ENCODE assay signal across 22 cellular contexts in genomic region chr17:19743101-19744100, GRCh38. TPM values are rescaled to one million over a fixed set of nuclear protein-coding genes. Genes with fewer than 3 reads are reported as not detected.
DNase-seq lines count a peak whose midpoint lies in the region; ATAC-seq and TF ChIP-seq lines count a peak whose summit lies in the region.
"Had no signal": no experiment of that assay in that cellular context is flagged by ENCODE, and none has a peak within 500 bp of the region (broad histone marks: within the 10 kb centered on the region; RNA-seq: fewer than 3 reads in every experiment).

No MANE protein-coding gene starts in this region.

- TF ChIP-seq CTCF in natural killer cell (IDR thresholded peaks at IDR 0.05): no peak
- no peak for TF ChIP-seq CTCF in upper lobe of right lung (IDR thresholded peaks at IDR 0.05)

- H3K4me1 Mint-ChIP-seq in activated naive CD4-positive, alpha-beta T cell treated with anti-CD3 and anti-CD28 coated beads, Interleukin-2, amount 50 U/mL, for 24 hours: peaks cover 7% of the 10 kb centered on the region
- no peaks in the 10 kb centered on the region for H3K4me1 Mint-ChIP-seq in activated naive CD8-positive, alpha-beta T cell (ENCODE audit: low read depth)
- H3K4me1 Mint-ChIP-seq in natural killer cell: peaks cover 0 to 12% of the 10 kb centered on the region in 2 donors

- H2AFZ ChIP-seq in GM23248: no peak overlapping the region

- no peaks in the 10 kb centered on the region for H3K27me3 Mint-ChIP-seq in activated naive CD4-positive, alpha-beta T cell treated with anti-CD3 and anti-CD28 coated beads, Interleukin-2, amount 50 U/mL, for 24 hours
- H3K27me3 Mint-ChIP-seq in activated naive CD8-positive, alpha-beta T cell: no peaks in the 10 kb centered on the region
- no peaks in the 10 kb centered on the region for H3K27me3 Mint-ChIP-seq in natural killer cell (ENCODE audit: low read depth in 2 of 2)

- no peaks in the 10 kb centered on the region for H3K27me3 ChIP-seq in upper lobe of right lung
- H3K27me3 ChIP-seq in GM23248 (replicated peaks; ENCODE audit: insufficient read depth): no peaks in the 10 kb centered on the region

- no peak for DNase-seq in activated naive CD4-positive, alpha-beta T cell treated with anti-CD3 and anti-CD28 coated beads, Interleukin-2, amount 50 U/mL, for 72 hours (ENCODE audit: low spot score in 2 of 2)
- DNase-seq in natural killer cell: no peak
- peak; percentile 60 for DNase-seq in upper lobe of right lung
- no peak for DNase-seq in NCI-H2107 (lab: John Stamatoyannopoulos, UW)
- no peak for DNase-seq in GM23248
- DNase-seq in NCI-H2029 (lab: John Stamatoyannopoulos, UW): no peak
- DNase-seq: ACHN; activated CD4-positive, alpha-beta T cell treated with anti-CD3 and anti-CD28 coated beads, Interleukin-2, amount 50 U/mL, for 48 hours; activated naive CD4-positive, alpha-beta T cell treated with anti-CD3 and anti-CD28 coated beads, Interleukin-2, amount 10 ng/mL, durations not matched to agents 7 days and 5 days; GDM1; GOT3; kidney glomerular epithelial cell; mesendoderm; NCI-H146; NCI-H748 treated with DMSO at 0.1 percent for 48 hours; SHP77 treated with DMSO at 0.1 percent for 48 hours; stimulated activated CD4-positive, alpha-beta T cell treated with anti-CD3 and anti-CD28 coated beads, Interleukin-12 subunit alpha, Interleukin-12 subunit beta, amount 100 ng/mL, for 4 hours had no signal

- H3K9me3 Mint-ChIP-seq in activated naive CD4-positive, alpha-beta T cell treated with anti-CD3 and anti-CD28 coated beads, Interleukin-2, amount 50 U/mL, for 24 hours: no peaks in the 10 kb centered on the region
- H3K9me3 Mint-ChIP-seq in activated naive CD4-positive, alpha-beta T cell treated with anti-CD3 and anti-CD28 coated beads, Interleukin-2, amount 50 U/mL, for 72 hours: no peaks in the 10 kb centered on the region
- no peaks in the 10 kb centered on the region for H3K9me3 Mint-ChIP-seq in activated naive CD8-positive, alpha-beta T cell (ENCODE audit: low read depth)
- H3K9me3 Mint-ChIP-seq in natural killer cell: no peaks in the 10 kb centered on the region
- H3K9me3 Mint-ChIP-seq: activated naive CD4-positive, alpha-beta T cell treated with anti-CD3 and anti-CD28 coated beads, Interleukin-2, amount 10 ng/mL, durations not matched to agents 7 days and 5 days had no signal

- H3K9ac ChIP-seq in GM23248: no peak overlapping the region

- ATAC-seq in activated naive CD4-positive, alpha-beta T cell treated with anti-CD3 and anti-CD28 coated beads, Interleukin-2, amount 50 U/mL, for 72 hours: no peak
- ATAC-seq in natural killer cell (no peak), upper lobe of right lung (no peak)

- no peak overlapping the region for H3K27ac Mint-ChIP-seq in activated naive CD4-positive, alpha-beta T cell treated with anti-CD3 and anti-CD28 coated beads, Interleukin-2, amount 50 U/mL, for 24 hours
- H3K27ac Mint-ChIP-seq in activated naive CD4-positive, alpha-beta T cell treated with anti-CD3 and anti-CD28 coated beads, Interleukin-2, amount 50 U/mL, for 72 hours: no peak overlapping the region
- no peak overlapping the region for H3K27ac Mint-ChIP-seq in activated naive CD8-positive, alpha-beta T cell
- no peak overlapping the region for H3K27ac Mint-ChIP-seq in natural killer cell
- H3K27ac Mint-ChIP-seq: activated naive CD4-positive, alpha-beta T cell treated with anti-CD3 and anti-CD28 coated beads, Interleukin-2, amount 10 ng/mL, durations not matched to agents 7 days and 5 days had no signal

- H3K36me3 Mint-ChIP-seq in activated naive CD4-positive, alpha-beta T cell treated with anti-CD3 and anti-CD28 coated beads, Interleukin-2, amount 50 U/mL, for 24 hours: no peaks in the 10 kb centered on the region
- H3K36me3 Mint-ChIP-seq in activated naive CD4-positive, alpha-beta T cell treated with anti-CD3 and anti-CD28 coated beads, Interleukin-2, amount 50 U/mL, for 72 hours: no peaks in the 10 kb centered on the region
- no peaks in the 10 kb centered on the region for H3K36me3 Mint-ChIP-seq in activated naive CD8-positive, alpha-beta T cell
- H3K36me3 Mint-ChIP-seq in natural killer cell: no peaks in the 10 kb centered on the region
- H3K36me3 Mint-ChIP-seq: activated naive CD4-positive, alpha-beta T cell treated with anti-CD3 and anti-CD28 coated beads, Interleukin-2, amount 10 ng/mL, durations not matched to agents 7 days and 5 days had no signal

- H3K9me2 ChIP-seq in GM23248 (ENCODE audit: insufficient read depth): no peaks in the 10 kb centered on the region

- WGBS in GM23248 (ENCODE audit: low coverage in 1 of 2, low lambda C conversion rate in 2 of 2, missing lambda C conversion rate in 2 of 2), 2 experiments: 89 to 91% methylated on average over 21 to 31 of the region's 34 CpGs

- H4K20me1 ChIP-seq in GM23248 (ENCODE audit: insufficient read depth): no peaks in the 10 kb centered on the region

- H3F3A ChIP-seq in GM23248 (ENCODE audit: insufficient read depth): no peaks in the 10 kb centered on the region

- in situ Hi-C loops in GM23248 (cut with MboI): loop anchor here (10.0 kb wide), 1 partner anchor 59 kb away; no protein-coding TSS in a partner anchor

- no peak overlapping the region for H3K27ac ChIP-seq in upper lobe of right lung
- H3K27ac ChIP-seq in GM23248: no peak overlapping the region
- H3K27ac ChIP-seq: C4-2B, neutrophil had no signal

- H3K4me3 Mint-ChIP-seq in activated naive CD4-positive, alpha-beta T cell treated with anti-CD3 and anti-CD28 coated beads, Interleukin-2, amount 50 U/mL, for 24 hours: peak overlapping the region; percentile 23
- H3K4me3 Mint-ChIP-seq in activated naive CD8-positive, alpha-beta T cell: peak overlapping the region; percentile 42
- peak overlapping the region; percentile 52 for H3K4me3 Mint-ChIP-seq in natural killer cell

- H3K4me3 ChIP-seq in upper lobe of right lung (no peak overlapping the region), GM23248 (no peak overlapping the region)

- H3K9me3 ChIP-seq in upper lobe of right lung: no peaks in the 10 kb centered on the region
- H3K9me3 ChIP-seq in GM23248 (ENCODE audit: low read depth): no peaks in the 10 kb centered on the region
- H3K9me3 ChIP-seq: neutrophil had no signal

- no peaks in the 10 kb centered on the region for H3K36me3 ChIP-seq in upper lobe of right lung
- no peaks in the 10 kb centered on the region for H3K36me3 ChIP-seq in GM23248 (ENCODE audit: low read depth)
- H3K36me3 ChIP-seq: neutrophil had no signal

- intact Hi-C loops in natural killer cell (cut with micrococcal nuclease): no loop called here
- intact Hi-C loops in upper lobe of right lung (cut with DNase I): no loop called here

- peaks cover 13% of the 10 kb centered on the region for H3K4me1 ChIP-seq in upper lobe of right lung
- peaks cover 4% of the 10 kb centered on the region for H3K4me1 ChIP-seq in GM23248 (ENCODE audit: insufficient read depth)

- H3K79me2 ChIP-seq in GM23248 (ENCODE audit: insufficient read depth): no peaks in the 10 kb centered on the region

- no peak overlapping the region for H3K4me2 ChIP-seq in GM23248 (ENCODE audit: unreplicated experiment)

RNA-seq across cellular contexts. Expression of gene ALDH3A1, which starts 4.7 kb away (rescaled TPM):
- under 1 TPM in 1 of 2 donors, not detected in 1; 0.30 TPM for total RNA-seq in activated naive CD4-positive, alpha-beta T cell treated with anti-CD3 and anti-CD28 coated beads, Interleukin-2, amount 50 U/mL, for 72 hours
- total RNA-seq in natural killer cell (not detected), upper lobe of right lung (10.5 TPM)
- total RNA-seq in GM23248 (2014; rRNA removed; shearing (Covaris generic)): 1.2 and 22.1 TPM in 2 replicates
- 0.55 TPM in 1 of 2 replicates, not detected in the other for polyA plus RNA-seq in GM23248 (2016; fragmentation: Nextera tagmentation; extraction: Ambion mirVana)
- total RNA-seq: T-helper 1 cell treated with Interleukin-12 subunit alpha and Interleukin-12 subunit beta and Interleukin-4 antibody, amounts not matched to agents 30 ng/mL and 1 ng/mL, for 36 hours had no signal

RNA-seq across cellular contexts. Expression of gene SLC47A2, which starts 27.0 kb away (rescaled TPM):
- total RNA-seq in activated naive CD4-positive, alpha-beta T cell treated with anti-CD3 and anti-CD28 coated beads, Interleukin-2, amount 50 U/mL, for 72 hours: not detected
- total RNA-seq in natural killer cell (not detected), upper lobe of right lung (not detected)
- not detected in 2 replicates for total RNA-seq in GM23248 (2014; rRNA removed; shearing (Covaris generic))
- polyA plus RNA-seq in GM23248 (2016; fragmentation: Nextera tagmentation; extraction: Ambion mirVana): not detected in 2 replicates
- total RNA-seq: T-helper 1 cell treated with Interleukin-12 subunit alpha and Interleukin-12 subunit beta and Interleukin-4 antibody, amounts not matched to agents 30 ng/mL and 1 ng/mL, for 36 hours had no signal
